Comparison of ENCODE assay signal across 8 cellular contexts in genomic region chr1:236604218-236605029, GRCh38. TPM values are rescaled to one million over a fixed set of nuclear protein-coding genes. Genes with fewer than 3 reads are reported as not detected.
DNase-seq lines count a peak whose midpoint lies in the region; ATAC-seq, FAIRE-seq and TF ChIP-seq lines count a peak whose summit lies in the region.

HEATR1 (minus strand) TSS chr1:236604516; CDS start chr1:236604095, 421 bp downstream.

- TF ChIP-seq CTCF in esophagus squamous epithelium (IDR thresholded peaks at IDR 0.05), result peak in 1 of 6 experiments; percentile 29

- peak; percentile 83 for FAIRE-seq in RCC 7860 (lab: Jason Lieb, UNC)

- H3K4me3 ChIP-seq in esophagus squamous epithelium, result peak within 1 kb of the TSS; percentile 58 to 86 (median 76)

- H3K36me3 ChIP-seq in KOPT-K1 (ENCODE audit: insufficient read depth, low read length) (peaks cover 36% of the 10 kb centered on the region), esophagus squamous epithelium (peaks cover 0 to 31% (median 0%) of the 10 kb centered on the region in 3 donors)

- peaks cover 0 to 16% (median 0%) of the 10 kb centered on the region in 4 donors for H3K27me3 ChIP-seq in esophagus squamous epithelium

- peak within 1 kb of the TSS; percentile 91 for H3K27ac Mint-ChIP-seq in activated T-cell treated with anti-CD3 and anti-CD28 coated beads, Interleukin-2, amount 50 U/mL, for 72 hours

- peaks cover 0 to 27% (median 11%) of the 10 kb centered on the region in 3 donors for H3K4me1 ChIP-seq in esophagus squamous epithelium

- H3K36me3 Mint-ChIP-seq in activated T-cell treated with anti-CD3 and anti-CD28 coated beads, Interleukin-2, amount 50 U/mL, for 72 hours (ENCODE audit: insufficient read depth in 2 of 2), result peaks cover 2 to 3% of the 10 kb centered on the region in 2 donors

- H3K9me3 Mint-ChIP-seq in activated T-cell treated with anti-CD3 and anti-CD28 coated beads, Interleukin-2, amount 50 U/mL, for 72 hours, result no peaks in the 10 kb centered on the region

- TF ChIP-seq POLR2A in esophagus squamous epithelium (IDR thresholded peaks at IDR 0.05), result peak in 2 of 4 donors; percentile 21 to 34

- peak within 1 kb of the TSS; percentile 80 to 95 for H3K4me3 Mint-ChIP-seq in activated T-cell treated with anti-CD3 and anti-CD28 coated beads, Interleukin-2, amount 50 U/mL, for 72 hours

- peaks cover 42% of the 10 kb centered on the region for H3K4me1 Mint-ChIP-seq in activated T-cell treated with anti-CD3 and anti-CD28 coated beads, Interleukin-2, amount 50 U/mL, for 72 hours (ENCODE audit: low read depth)

- 1 to 8% methylated on average over 17 to 42 of the region's 48 CpGs for WGBS in esophagus squamous epithelium, 2 donors

- intact Hi-C loops in esophagus squamous epithelium (cut with DNase I), result no loop called here

- no peaks in the 10 kb centered on the region for H3K9me3 ChIP-seq in KOPT-K1 (ENCODE audit: insufficient read depth, low read length, poor library complexity, severe bottlenecking)
- no peaks in the 10 kb centered on the region for H3K9me3 ChIP-seq in esophagus squamous epithelium

- DNase-seq in DMS79 (lab: John Stamatoyannopoulos, UW) (peak; percentile 84), RCC 7860 (ENCODE audit: low spot score) (peak; percentile 92), esophagus squamous epithelium (lab: John Stamatoyannopoulos, UW) (peak; percentile 46), myocyte (ENCODE audit: low read depth) (peak; percentile 97)
- DNase-seq in activated T-cell treated with anti-CD3 and anti-CD28 coated beads, Interleukin-2, amount 50 U/mL, for 72 hours, result peak; percentile 89 to 90
- DNase-seq in stimulated activated CD8-positive, alpha-beta memory T cell treated with anti-CD3 and anti-CD28 coated beads, Interleukin-7, amount 100 ng/mL, for 48 hours (ENCODE audit: extremely low read depth in 1 of 2, low read depth in 1 of 2), result peak; percentile 76 to 85

- H3K27ac ChIP-seq in KOPT-K1 (ENCODE audit: low read depth, low read length, poor library complexity, severe bottlenecking) (peak within 1 kb of the TSS; percentile 60), esophagus squamous epithelium (peak within 1 kb of the TSS; percentile 79 to 93 (median 84))

- peak; percentile 98 for ATAC-seq in GM21786 (IDR thresholded peaks at IDR 0.05; ENCODE audit: unreplicated experiment)
- ATAC-seq in activated T-cell treated with anti-CD3 and anti-CD28 coated beads, Interleukin-2, amount 50 U/mL, for 72 hours (replicated peaks in 1 of 2), result peak; percentile 94 to 98

- peaks cover 2% of the 10 kb centered on the region for H3K27me3 Mint-ChIP-seq in activated T-cell treated with anti-CD3 and anti-CD28 coated beads, Interleukin-2, amount 50 U/mL, for 72 hours (ENCODE audit: low read depth)

RNA-seq across cellular contexts. Expression of gene HEATR1, which starts in this region (rescaled TPM):
- 10 to 100 TPM; 45.2 to 57.1 TPM for total RNA-seq in activated T-cell treated with anti-CD3 and anti-CD28 coated beads, Interleukin-2, amount 50 U/mL, for 72 hours
- total RNA-seq in esophagus squamous epithelium, result 10 to 100 TPM; 12.4 to 38.9 (median 23.9) TPM
- 32.1 and 35.5 TPM in 2 replicates for total RNA-seq in myocyte
- 7.7 TPM for polyA plus RNA-seq in myocyte (2012)

Comparison
In these comparisons a context has a peak if more than half of its experiments do, and no peak if none do; other contexts are left out.
1. Peak in every context shown above with its lines: DNase-seq, ATAC-seq, H3K4me3 ChIP-seq and H3K27ac ChIP-seq.
2. DNase-seq: peak in every context shown above with its lines; median percentile 97 in myocyte; 92 in RCC 7860; 90 in activated T-cell treated with anti-CD3 and anti-CD28 coated beads, Interleukin-2, amount 50 U/mL, for 72 hours; 84 in DMS79; 80 in stimulated activated CD8-positive, alpha-beta memory T cell treated with anti-CD3 and anti-CD28 coated beads, Interleukin-7, amount 100 ng/mL, for 48 hours; 46 in esophagus squamous epithelium.